ENCODE assay signal across 16 cellular contexts in the genomic region with DNA sequence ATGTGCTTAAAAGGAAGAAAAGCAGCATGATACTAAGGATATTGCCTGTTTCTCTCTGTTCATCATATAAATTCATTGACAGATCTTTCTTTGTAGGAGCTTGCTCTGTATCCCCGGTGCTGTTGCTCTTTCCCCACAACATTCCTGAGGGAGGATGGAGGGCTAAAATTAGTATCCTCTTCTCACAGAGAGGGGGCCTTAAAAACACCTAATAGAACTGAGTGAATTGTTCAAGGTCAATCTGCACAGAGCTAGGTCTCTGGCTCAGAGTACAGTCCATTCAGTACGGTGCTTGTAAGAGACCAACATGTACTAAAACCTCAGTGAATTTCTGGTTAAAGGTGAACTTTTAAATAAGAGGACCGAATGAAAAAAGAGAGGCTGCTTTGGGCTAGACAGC.
A peak's percentile ranks its signal among the peaks of the same experiment; 100 is the strongest.
DNase-seq lines count a peak whose midpoint lies in the region; ATAC-seq and TF ChIP-seq lines count a peak whose summit lies in the region.
"Had no signal": no experiment of that assay in that cellular context is flagged by ENCODE, and none has a peak within 500 bp of the region (broad histone marks: within the 10 kb centered on the region; RNA-seq: fewer than 3 reads in every experiment).

No MANE protein-coding gene starts in this region.

- no peaks in the 10 kb centered on the region for H3K36me3 ChIP-seq in heart left ventricle

- no peaks in the 10 kb centered on the region for H3K27me3 ChIP-seq in heart left ventricle

- H3K27ac ChIP-seq in heart left ventricle, result peak overlapping the region; percentile 47 to 94 (median 84)
- H3K27ac ChIP-seq: PC-9 had no signal

- DNase-seq in cerebellar cortex (ENCODE audit: low spot score), result peak; percentile 62
- DNase-seq in heart left ventricle, result no peak
- DNase-seq in myocyte (ENCODE audit: low read depth), result peak; percentile 55
- no peak for DNase-seq in occipital lobe (lab: John Stamatoyannopoulos, UW)
- no peak for DNase-seq in activated CD4-positive, alpha-beta memory T cell treated with anti-CD3 and anti-CD28 coated beads for 36 hours
- DNase-seq: ACHN, COR-L47, H7, NCI-H1105 treated with DMSO at 0.1 percent for 48 hours, NCI-H1694 treated with DMSO at 0.1 percent for 48 hours, NCI-H2107, NCI-H2227 treated with DMSO at 0.1 percent for 48 hours, NCI-H524, PC-9 had no signal

- H3K27me3 Mint-ChIP-seq in activated CD4-positive, alpha-beta memory T cell treated with anti-CD3 and anti-CD28 coated beads for 36 hours, result peaks cover 19% of the 10 kb centered on the region

- no peak overlapping the region for H3K4me3 Mint-ChIP-seq in activated CD4-positive, alpha-beta memory T cell treated with anti-CD3 and anti-CD28 coated beads for 36 hours

- ATAC-seq in heart left ventricle (peak; percentile 76 to 86 (median 80)), HG03159 (IDR thresholded peaks at IDR 0.05; ENCODE audit: unreplicated experiment) (no peak), HG02571 (IDR thresholded peaks at IDR 0.05; ENCODE audit: unreplicated experiment) (no peak)

- CTCF ChIA-PET in activated CD4-positive, alpha-beta memory T cell treated with anti-CD3 and anti-CD28 coated beads for 36 hours (lab: Charles Lee), result interaction anchor here (1.0 to 1.2 kb wide), 2 partner anchors 52 to 284 kb away, joined by 3 read pairs; no protein-coding TSS in a partner anchor

- no peak for TF ChIP-seq CTCF in heart left ventricle (IDR thresholded peaks at IDR 0.05)

- no peaks in the 10 kb centered on the region for H3K9me3 Mint-ChIP-seq in activated CD4-positive, alpha-beta memory T cell treated with anti-CD3 and anti-CD28 coated beads for 36 hours

- intact Hi-C loops in heart left ventricle (cut with DNase I), result loop anchor here in 1 of 10 donors (2.0 kb wide), 1 partner anchor 14 kb away; no protein-coding TSS in a partner anchor
- intact Hi-C loops in activated CD4-positive, alpha-beta memory T cell treated with anti-CD3 and anti-CD28 coated beads for 36 hours (cut with micrococcal nuclease), result no loop called here

- TF ChIP-seq POLR2A in heart left ventricle (IDR thresholded peaks at IDR 0.05), result no peak

- POLR2A ChIA-PET in activated CD4-positive, alpha-beta memory T cell treated with anti-CD3 and anti-CD28 coated beads for 36 hours (lab: Charles Lee), result no interaction called here

- no peaks in the 10 kb centered on the region for H3K36me3 Mint-ChIP-seq in activated CD4-positive, alpha-beta memory T cell treated with anti-CD3 and anti-CD28 coated beads for 36 hours

- H3K4me3 ChIP-seq in heart left ventricle, result peak overlapping the region in 6 of 12 donors; percentile 20 to 45 (median 36)
- H3K4me3 ChIP-seq: PC-9 had no signal

- no peaks in the 10 kb centered on the region for H3K4me1 Mint-ChIP-seq in activated CD4-positive, alpha-beta memory T cell treated with anti-CD3 and anti-CD28 coated beads for 36 hours (ENCODE audit: low read depth)

- WGBS in heart left ventricle, 4 donors, result 29 to 38% (median 34%) methylated on average over 3 of the region's 3 CpGs

- H3K9me3 ChIP-seq in heart left ventricle, result no peaks in the 10 kb centered on the region

- H3K27ac Mint-ChIP-seq in activated CD4-positive, alpha-beta memory T cell treated with anti-CD3 and anti-CD28 coated beads for 36 hours, result no peak overlapping the region

- H3K4me1 ChIP-seq in heart left ventricle, result peaks cover 0 to 50% (median 14%) of the 10 kb centered on the region in 12 donors

Comparison
In these comparisons a context has a peak if more than half of its experiments do, and no peak if none do; other contexts are left out.
1. DNase-seq: peak in cerebellar cortex (single experiment) and myocyte (single experiment); none in heart left ventricle (0 of 5), occipital lobe (single experiment) and activated CD4-positive, alpha-beta memory T cell treated with anti-CD3 and anti-CD28 coated beads for 36 hours (single experiment).
2. ATAC-seq: peak in heart left ventricle (4 of 4); none in HG03159 (single experiment) and HG02571 (single experiment).